In genomic region chr10:35667270-35667889, GRCh38 we compare ENCODE assay signal across 24 cellular contexts. TPM values are rescaled to one million over a fixed set of nuclear protein-coding genes. Genes with fewer than 3 reads are reported as not detected.
"Had no signal": no experiment of that assay in that cellular context is flagged by ENCODE, and none has a peak within 500 bp of the region (broad histone marks: within the 10 kb centered on the region; RNA-seq: fewer than 3 reads in every experiment).

No MANE protein-coding gene starts in this region.

- DNase-seq: activated B cell treated with CpG ODN at 0.5 μM for 24 hours; activated CD4-positive, alpha-beta T cell treated with anti-CD3 and anti-CD28 coated beads for 1 hour; activated CD4-positive, alpha-beta T cell treated with anti-CD3 and anti-CD28 coated beads, Interleukin-2, amount 10 ng/mL, durations not matched to agents 24 days and 14 days; activated CD4-positive, alpha-beta T cell treated with anti-CD3 and anti-CD28 coated beads, Interleukin-2, amount 50 U/mL, for 48 hours; activated CD8-positive, alpha-beta memory T cell treated with anti-CD3 and anti-CD28 coated beads, Interleukin-2, amount 10 ng/mL, durations not matched to agents 7 days and 5 days; activated effector memory CD4-positive, alpha-beta T cell treated with Interleukin-2 at 50 U/mL for 16 hours; activated naive CD4-positive, alpha-beta T cell; activated T-cell treated with anti-CD3 and anti-CD28 coated beads, Interleukin-2, amount 50 U/mL, for 24 hours; aorta; caudate nucleus; NCI-H1048; NCI-H146; NCI-H187 treated with DMSO at 0.1 percent for 48 hours; NCI-H2081 treated with DMSO at 0.1 percent for 48 hours; NCI-H446; NCI-H524; PC-9; SHP77 treated with DMSO at 0.1 percent for 48 hours; T-helper 2 cell; T1000 had no signal

- H3K36me3 ChIP-seq: breast epithelium had no signal

- H3K27me3 ChIP-seq: breast epithelium had no signal

- H3K27me3 Mint-ChIP-seq: activated B cell treated with CpG ODN at 0.5 μM for 24 hours; activated CD4-positive, alpha-beta T cell treated with anti-CD3 and anti-CD28 coated beads, Interleukin-2, amount 10 ng/mL, durations not matched to agents 24 days and 14 days had no signal

- FAIRE-seq: TTC549 had no signal

- H3K36me3 Mint-ChIP-seq: activated naive CD4-positive, alpha-beta T cell treated with anti-CD3 and anti-CD28 coated beads, Interleukin-2, amount 50 U/mL, for 24 hours had no signal

- H3K27ac ChIP-seq: breast epithelium, PC-9 had no signal

- H3K4me1 Mint-ChIP-seq: activated B cell treated with CpG ODN at 0.5 μM for 24 hours; activated CD4-positive, alpha-beta T cell treated with anti-CD3 and anti-CD28 coated beads, Interleukin-2, amount 10 ng/mL, durations not matched to agents 24 days and 14 days; activated CD8-positive, alpha-beta memory T cell treated with anti-CD3 and anti-CD28 coated beads, Interleukin-2, amount 10 ng/mL, durations not matched to agents 7 days and 5 days; activated naive CD4-positive, alpha-beta T cell treated with anti-CD3 and anti-CD28 coated beads, Interleukin-2, amount 50 U/mL, for 24 hours had no signal

- H3K4me3 ChIP-seq: breast epithelium, PC-9 had no signal

- ATAC-seq: activated CD8-positive, alpha-beta memory T cell treated with anti-CD3 and anti-CD28 coated beads, Interleukin-2, amount 10 ng/mL, durations not matched to agents 7 days and 5 days had no signal

- H3K27ac Mint-ChIP-seq: activated B cell treated with CpG ODN at 0.5 μM for 24 hours; activated CD4-positive, alpha-beta T cell treated with anti-CD3 and anti-CD28 coated beads, Interleukin-2, amount 10 ng/mL, durations not matched to agents 24 days and 14 days; activated CD8-positive, alpha-beta memory T cell treated with anti-CD3 and anti-CD28 coated beads, Interleukin-2, amount 10 ng/mL, durations not matched to agents 7 days and 5 days; activated naive CD4-positive, alpha-beta T cell treated with anti-CD3 and anti-CD28 coated beads, Interleukin-2, amount 50 U/mL, for 24 hours; activated T-cell treated with anti-CD3 and anti-CD28 coated beads, Interleukin-2, amount 50 U/mL, for 24 hours; activated T-helper 1 cell treated with anti-CD3 and anti-CD28 coated beads, Interleukin-12 subunit alpha, Interleukin-12 subunit beta, Interleukin-2, Interleukin-4 antibody, amounts not matched to agents 30 ng/mL and 10 ng/mL and 1 ng/mL, durations not matched to agents 14 hours and 24 hours and 36 hours had no signal

- H2AFZ ChIP-seq: PC-9 had no signal

- H3K4me1 ChIP-seq: breast epithelium had no signal

- H3K4me2 ChIP-seq: PC-9 had no signal

- H3K9me3 ChIP-seq: breast epithelium had no signal

- H3K4me3 Mint-ChIP-seq: activated B cell treated with CpG ODN at 0.5 μM for 24 hours; activated CD4-positive, alpha-beta T cell treated with anti-CD3 and anti-CD28 coated beads, Interleukin-2, amount 10 ng/mL, durations not matched to agents 24 days and 14 days; activated CD8-positive, alpha-beta memory T cell treated with anti-CD3 and anti-CD28 coated beads, Interleukin-2, amount 10 ng/mL, durations not matched to agents 7 days and 5 days; activated naive CD4-positive, alpha-beta T cell treated with anti-CD3 and anti-CD28 coated beads, Interleukin-2, amount 50 U/mL, for 24 hours; activated T-cell treated with anti-CD3 and anti-CD28 coated beads, Interleukin-2, amount 50 U/mL, for 24 hours; activated T-helper 1 cell treated with anti-CD3 and anti-CD28 coated beads, Interleukin-12 subunit alpha, Interleukin-12 subunit beta, Interleukin-2, Interleukin-4 antibody, amounts not matched to agents 30 ng/mL and 10 ng/mL and 1 ng/mL, durations not matched to agents 14 hours and 24 hours and 36 hours had no signal

RNA-seq across cellular contexts. Expression of gene FZD8, which starts 25.3 kb away (rescaled TPM):
- total RNA-seq: PC-9 had no signal
